ENCODE assay signal across 23 cellular contexts in genomic region chr18:35835366-35835765, GRCh38.
DNase-seq lines count a peak whose midpoint lies in the region; ATAC-seq and TF ChIP-seq lines count a peak whose summit lies in the region.
"Had no signal": no experiment of that assay in that cellular context is flagged by ENCODE, and none has a peak within 500 bp of the region (broad histone marks: within the 10 kb centered on the region; RNA-seq: fewer than 3 reads in every experiment).

No MANE protein-coding gene starts in this region.

- no peak for DNase-seq in foreskin fibroblast
- DNase-seq in SHP77 (lab: John Stamatoyannopoulos, UW) = no peak
- DNase-seq in lower lobe of right lung = no peak
- DNase-seq: C1 segment of cervical spinal cord; Caco-2; CD8-positive, alpha-beta T cell; GOT3; HFFc6; KBM-7; NCI-H1048; NCI-H1417; NCI-H1694; NCI-H2029 treated with DMSO at 0.1 percent for 48 hours; NCI-H446 treated with DMSO at 0.1 percent for 48 hours; NCI-H526; SJCRH30; T-helper 2 cell had no signal

- no peaks in the 10 kb centered on the region for H3K27me3 ChIP-seq in OCI-LY3 (ENCODE audit: low read depth, low read length)
- no peaks in the 10 kb centered on the region for H3K27me3 ChIP-seq in lower lobe of right lung (ENCODE audit: low read depth)
- H3K27me3 ChIP-seq: SJCRH30 had no signal

- peaks cover 10% of the 10 kb centered on the region for H3K36me3 Mint-ChIP-seq in stimulated activated memory B cell treated with anti-CD40 and anti-IgM and Interleukin-4, amounts not matched to agents 10 μg/mL and 1 μg/mL and 100 μg/mL, for 72 hours
- H3K36me3 Mint-ChIP-seq: CD8-positive, alpha-beta T cell had no signal

- no peak overlapping the region for H3K4me3 Mint-ChIP-seq in stimulated activated memory B cell treated with anti-CD40 and anti-IgM and Interleukin-4, amounts not matched to agents 10 μg/mL and 1 μg/mL and 100 μg/mL, for 72 hours
- H3K4me3 Mint-ChIP-seq: CD8-positive, alpha-beta T cell; HFFc6 had no signal

- TF ChIP-seq CTCF in OCI-LY3 (IDR thresholded peaks at IDR 0.05; ENCODE audit: low read depth, low read length) (no peak), foreskin fibroblast (IDR thresholded peaks at IDR 0.05; ENCODE audit: low read depth, low read length) (no peak), lower lobe of right lung (IDR thresholded peaks at IDR 0.05) (no peak)

- H3K27me3 Mint-ChIP-seq in stimulated activated memory B cell treated with anti-CD40 and anti-IgM and Interleukin-4, amounts not matched to agents 10 μg/mL and 1 μg/mL and 100 μg/mL, for 72 hours = no peaks in the 10 kb centered on the region

- no peak overlapping the region; the same call in 1 of the 2 replicates for H2AFZ ChIP-seq in OCI-LY3 (ENCODE audit: low read depth, low read length)

- H3K4me1 ChIP-seq in OCI-LY3 (ENCODE audit: low read length) (peaks cover 49% of the 10 kb centered on the region), lower lobe of right lung (no peaks in the 10 kb centered on the region)
- H3K4me1 ChIP-seq: Caco-2, HAP-1, SJCRH30 had no signal

- H3K4me2 ChIP-seq in OCI-LY3 (ENCODE audit: low read length) = peak overlapping the region; percentile 59

- H3K9me3 Mint-ChIP-seq in stimulated activated memory B cell treated with anti-CD40 and anti-IgM and Interleukin-4, amounts not matched to agents 10 μg/mL and 1 μg/mL and 100 μg/mL, for 72 hours = peaks cover 24% of the 10 kb centered on the region
- H3K9me3 Mint-ChIP-seq: HFFc6 had no signal

- peaks cover 16% of the 10 kb centered on the region for H3K4me1 Mint-ChIP-seq in stimulated activated memory B cell treated with anti-CD40 and anti-IgM and Interleukin-4, amounts not matched to agents 10 μg/mL and 1 μg/mL and 100 μg/mL, for 72 hours

- H3K36me3 ChIP-seq in OCI-LY3 (replicated peaks; ENCODE audit: low read depth, low read length) = peaks cover 9% of the 10 kb centered on the region
- no peaks in the 10 kb centered on the region for H3K36me3 ChIP-seq in lower lobe of right lung
- H3K36me3 ChIP-seq: HAP-1, SJCRH30 had no signal

- H4K20me1 ChIP-seq in OCI-LY3 (ENCODE audit: insufficient read depth, low read length) = no peaks in the 10 kb centered on the region

- intact Hi-C loops in lower lobe of right lung (cut with DNase I) = no loop called here

- ATAC-seq in GM21367 (IDR thresholded peaks at IDR 0.05; ENCODE audit: unreplicated experiment) = peak; percentile 4
- ATAC-seq in HG02870 (IDR thresholded peaks at IDR 0.05; ENCODE audit: unreplicated experiment) = peak; percentile 22
- no peak for ATAC-seq in stimulated activated memory B cell treated with anti-CD40 and anti-IgM and Interleukin-4, amounts not matched to agents 10 μg/mL and 1 μg/mL and 100 μg/mL, for 72 hours
- no peak for ATAC-seq in lower lobe of right lung
- ATAC-seq: CD8-positive, alpha-beta T cell; SK-N-SH treated with all-trans-retinoic acid at 6 μM for 48 hours had no signal

- H3K79me2 ChIP-seq in OCI-LY3 (ENCODE audit: low read length) = no peaks in the 10 kb centered on the region

- H3K9me3 ChIP-seq in OCI-LY3 (ENCODE audit: insufficient read depth, low read length) = peaks cover 14% of the 10 kb centered on the region; the same call in 1 of the 2 replicates
- H3K9me3 ChIP-seq in lower lobe of right lung = peaks cover 10% of the 10 kb centered on the region
- H3K9me3 ChIP-seq: Caco-2, SJCRH30 had no signal

- H3K27ac ChIP-seq in OCI-LY3 (ENCODE audit: low read length) (peak overlapping the region; percentile 83), lower lobe of right lung (no peak overlapping the region)
- H3K27ac ChIP-seq: SJCRH30 had no signal

- H3K27ac Mint-ChIP-seq in stimulated activated memory B cell treated with anti-CD40 and anti-IgM and Interleukin-4, amounts not matched to agents 10 μg/mL and 1 μg/mL and 100 μg/mL, for 72 hours = peak overlapping the region; percentile 42
- H3K27ac Mint-ChIP-seq: CD8-positive, alpha-beta T cell; HFFc6 had no signal

- H3K4me3 ChIP-seq in OCI-LY3 (ENCODE audit: low read length) (peak overlapping the region; percentile 51), foreskin fibroblast (ENCODE audit: low read depth in 1 of 2, low read length in 2 of 2) (no peak overlapping the region), lower lobe of right lung (no peak overlapping the region)
- H3K4me3 ChIP-seq: HAP-1, SJCRH30 had no signal

- peak overlapping the region; percentile 44; the same call in 1 of the 2 replicates for H3K9ac ChIP-seq in OCI-LY3 (ENCODE audit: low read length)

Comparison
In these comparisons a context has a peak if more than half of its experiments do, and no peak if none do; other contexts are left out.
1. ATAC-seq: peak in GM21367 (single experiment) and HG02870 (single experiment); none in stimulated activated memory B cell treated with anti-CD40 and anti-IgM and Interleukin-4, amounts not matched to agents 10 μg/mL and 1 μg/mL and 100 μg/mL, for 72 hours (single experiment) and lower lobe of right lung (0 of 2).